8 cellular contexts compared by ENCODE assay signal in genomic region chr2:91659921-91660275, GRCh38.
A peak's percentile ranks its signal among the peaks of the same experiment; 100 is the strongest.
DNase-seq lines count a peak whose midpoint lies in the region; ATAC-seq, FAIRE-seq and TF ChIP-seq lines count a peak whose summit lies in the region.
"Not testable (repeated sequence)": the region's sequence is repeated elsewhere in the genome, so short reads cannot be mapped to it uniquely, and the experiment has no call there.

No MANE protein-coding gene starts in this region.

- H3K9ac ChIP-seq in endocrine pancreas (ENCODE audit: control insufficient read depth, insufficient read depth, low read length) = peak overlapping the region; percentile 41
- not testable (repeated sequence) for H3K9ac ChIP-seq in keratinocyte (ENCODE audit: control insufficient read depth, extremely low read depth, insufficient read depth, low read length); parathyroid adenoma

- CTCF ChIA-PET in activated CD4-positive, alpha-beta T cell treated with anti-CD3 and anti-CD28 coated beads, Interleukin-2, amount 10 ng/mL, durations not matched to agents 7 days and 5 days (lab: Charles Lee) = not testable (repeated sequence)

- not testable (repeated sequence) for H3K27ac ChIP-seq in ACC112 (ENCODE audit: low read depth, low read length); keratinocyte (ENCODE audit: control insufficient read depth, insufficient read depth, low read length); parathyroid adenoma

- H3K79me2 ChIP-seq in ACC112 (ENCODE audit: control insufficient read depth, insufficient read depth, low read length, unreplicated experiment); keratinocyte (ENCODE audit: control insufficient read depth, insufficient read depth, low read length); parathyroid adenoma: not testable (repeated sequence)

- H3K4me3 ChIP-seq in ACC112 (ENCODE audit: low read depth, low read length) = peak overlapping the region; percentile 54; the same call in 1 of the 2 replicates
- H3K4me3 ChIP-seq in endocrine pancreas (ENCODE audit: control insufficient read depth, insufficient read depth, low read length); parathyroid adenoma (ENCODE audit: low read depth, low read length): not testable (repeated sequence)
- peak overlapping the region in 1 of 3 experiments; percentile 12 for H3K4me3 ChIP-seq in keratinocyte (ENCODE audit: control insufficient read depth in 2 of 3, extremely low read depth in 1 of 3, insufficient read depth in 2 of 3, low read depth in 1 of 3, low read length in 3 of 3)

- POLR2A ChIA-PET in activated CD4-positive, alpha-beta T cell treated with anti-CD3 and anti-CD28 coated beads, Interleukin-2, amount 10 ng/mL, durations not matched to agents 7 days and 5 days (lab: Charles Lee) = not testable (repeated sequence)

- not testable (repeated sequence) for TF ChIP-seq CTCF in keratinocyte (optimal IDR thresholded peaks at IDR 0.05 in 1 of 3, IDR thresholded peaks at IDR 0.05 in 1 of 3, conservative IDR thresholded peaks at IDR 0.05 in 1 of 3; ENCODE audit: extremely low read depth in 1 of 3, insufficient read depth in 2 of 3, low read length in 3 of 3); parathyroid adenoma (IDR thresholded peaks at IDR 0.05)

- H3K9me3 Mint-ChIP-seq in activated CD4-positive, alpha-beta T cell treated with anti-CD3 and anti-CD28 coated beads, Interleukin-2, amount 10 ng/mL, durations not matched to agents 7 days and 5 days = not testable (repeated sequence)

- H3K4me2 ChIP-seq in keratinocyte (ENCODE audit: control insufficient read depth, extremely low read depth, insufficient read depth, low read depth, low read length); parathyroid adenoma (ENCODE audit: low read length): not testable (repeated sequence)

- not testable (repeated sequence) for H2AFZ ChIP-seq in ACC112 (ENCODE audit: low read length, unreplicated experiment)
- H2AFZ ChIP-seq in keratinocyte (ENCODE audit: control insufficient read depth, low read length) (peak overlapping the region; percentile 69), parathyroid adenoma (peak overlapping the region; percentile 68)

- FAIRE-seq in keratinocyte (lab: Jason Lieb, UNC) = not testable (repeated sequence)

- DNase-seq in HT-29 (ENCODE audit: low spot score) = peak; percentile 2
- peak; percentile 15 for DNase-seq in activated CD4-positive, alpha-beta T cell treated with anti-CD3 and anti-CD28 coated beads, Interleukin-2, amount 10 ng/mL, durations not matched to agents 7 days and 5 days
- not testable (repeated sequence) for DNase-seq in keratinocyte (ENCODE audit: low read depth, low spot score)

- H3K9me3 ChIP-seq in endocrine pancreas (ENCODE audit: control insufficient read depth, low read length); keratinocyte (ENCODE audit: control insufficient read depth, low read depth, low read length); parathyroid adenoma (ENCODE audit: control insufficient read depth, low read length): not testable (repeated sequence)

- ATAC-seq in GM19023 (IDR thresholded peaks at IDR 0.05; ENCODE audit: unreplicated experiment) (peak; percentile 100), HG02588 (IDR thresholded peaks at IDR 0.05; ENCODE audit: unreplicated experiment) (peak; percentile 100)

- dilution Hi-C loops in keratinocyte (cut with MboI; ENCODE audit: extremely low pct_ligation_motif_present, low sequenced_read_pairs) = not testable (repeated sequence)

- not testable (repeated sequence) for H3K36me3 Mint-ChIP-seq in activated CD4-positive, alpha-beta T cell treated with anti-CD3 and anti-CD28 coated beads, Interleukin-2, amount 10 ng/mL, durations not matched to agents 7 days and 5 days (ENCODE audit: low read depth)

- H3K27me3 ChIP-seq in ACC112 (ENCODE audit: insufficient read depth, low read length); endocrine pancreas (ENCODE audit: control insufficient read depth, insufficient read depth, low read length); keratinocyte (ENCODE audit: control insufficient read depth, extremely low read depth, insufficient read depth, low read length); parathyroid adenoma (ENCODE audit: control insufficient read depth, insufficient read depth, low read length): not testable (repeated sequence)

- not testable (repeated sequence) for H4K20me1 ChIP-seq in keratinocyte (ENCODE audit: control insufficient read depth, extremely low read depth, insufficient read depth, low read length)

- not testable (repeated sequence) for H3K27me3 Mint-ChIP-seq in activated CD4-positive, alpha-beta T cell treated with anti-CD3 and anti-CD28 coated beads, Interleukin-2, amount 10 ng/mL, durations not matched to agents 7 days and 5 days

- not testable (repeated sequence) for H3K27ac Mint-ChIP-seq in activated CD4-positive, alpha-beta T cell treated with anti-CD3 and anti-CD28 coated beads, Interleukin-2, amount 10 ng/mL, durations not matched to agents 7 days and 5 days

- not testable (repeated sequence) for H3K36me3 ChIP-seq in ACC112 (ENCODE audit: insufficient read depth, low read length); endocrine pancreas (ENCODE audit: control insufficient read depth, insufficient read depth, low read length); keratinocyte (ENCODE audit: control insufficient read depth in 2 of 2, extremely low read depth in 1 of 2, insufficient read depth in 2 of 2, low read length in 2 of 2); parathyroid adenoma (ENCODE audit: control insufficient read depth, insufficient read depth, low read length)

- not testable (repeated sequence) for H3K4me1 Mint-ChIP-seq in activated CD4-positive, alpha-beta T cell treated with anti-CD3 and anti-CD28 coated beads, Interleukin-2, amount 10 ng/mL, durations not matched to agents 7 days and 5 days

- H3K4me1 ChIP-seq in ACC112 (ENCODE audit: control insufficient read depth, insufficient read depth, low read length, unreplicated experiment); endocrine pancreas (ENCODE audit: control insufficient read depth, insufficient read depth, low read length); keratinocyte (ENCODE audit: control insufficient read depth, extremely low read depth, insufficient read depth, low read length); parathyroid adenoma: not testable (repeated sequence)

- peak overlapping the region; percentile 61 for H3K4me3 Mint-ChIP-seq in activated CD4-positive, alpha-beta T cell treated with anti-CD3 and anti-CD28 coated beads, Interleukin-2, amount 10 ng/mL, durations not matched to agents 7 days and 5 days

- not testable (repeated sequence) for H3K9me1 ChIP-seq in keratinocyte (ENCODE audit: control insufficient read depth, extremely low read depth, insufficient read depth, low read length)
